In genomic region chr1:94832446-94832845, GRCh38 we compare ENCODE assay signal across 28 cellular contexts. TPM values are rescaled to one million over a fixed set of nuclear protein-coding genes. Genes with fewer than 3 reads are reported as not detected.
DNase-seq lines count a peak whose midpoint lies in the region; ATAC-seq and TF ChIP-seq lines count a peak whose summit lies in the region.
"Had no signal": no experiment of that assay in that cellular context is flagged by ENCODE, and none has a peak within 500 bp of the region (broad histone marks: within the 10 kb centered on the region; RNA-seq: fewer than 3 reads in every experiment).

No MANE protein-coding gene starts in this region.

- 76 to 79% methylated on average over 1 of the region's 1 CpG for WGBS in GM23248 (ENCODE audit: low coverage in 1 of 2, low lambda C conversion rate in 2 of 2, missing lambda C conversion rate in 2 of 2), 2 experiments

- H3K27me3 ChIP-seq in GM23248 (replicated peaks; ENCODE audit: insufficient read depth) (no peaks in the 10 kb centered on the region), vagina (no peaks in the 10 kb centered on the region)
- H3K27me3 ChIP-seq: foreskin keratinocyte, ovary had no signal

- no peaks in the 10 kb centered on the region for H3K9me2 ChIP-seq in GM23248 (ENCODE audit: insufficient read depth)

- DNase-seq in GM23248 (peak; percentile 56), NOMO-1 treated with DMSO at 0.1 percent for 48 hours (lab: John Stamatoyannopoulos, UW; ENCODE audit: unreplicated experiment) (peak; percentile 10), fibroblast of mammary gland (ENCODE audit: low read depth) (peak; percentile 69), stromal cell of bone marrow (ENCODE audit: low read depth) (peak; percentile 63), vagina (ENCODE audit: extremely low spot score in 2 of 2) (no peak)
- DNase-seq: activated CD4-positive, alpha-beta T cell treated with anti-CD3 and anti-CD28 coated beads, Interleukin-2, amount 10 ng/mL, durations not matched to agents 7 days and 5 days; activated gamma-delta T cell; activated naive CD8-positive, alpha-beta T cell treated with anti-CD3 and anti-CD28 coated beads, Interleukin-2, amount 10 ng/mL, durations not matched to agents 7 days and 5 days; activated T-cell treated with anti-CD3 and anti-CD28 coated beads, Interleukin-2, amount 50 U/mL, for 24 hours; foreskin keratinocyte; heart right ventricle; KG1; kidney glomerular epithelial cell; NCI-H1048; NCI-H1694 treated with DMSO at 0.1 percent for 48 hours; NCI-H2171; NCI-H510A; nephron progenitor cell; ovary; retina; SHP77 treated with DMSO at 0.1 percent for 48 hours; stimulated activated CD4-positive, alpha-beta T cell treated with anti-CD3 and anti-CD28 coated beads, Interleukin-2, amount 100 ng/mL, for 24 hours had no signal

- no peak for TF ChIP-seq CTCF in fibroblast of mammary gland (conservative IDR thresholded peaks at IDR 0.05; ENCODE audit: control insufficient read depth, insufficient read depth, low read depth, low read length)
- no peak for TF ChIP-seq CTCF in vagina (IDR thresholded peaks at IDR 0.05)

- no peak overlapping the region for H2AFZ ChIP-seq in GM23248

- no peaks in the 10 kb centered on the region for H3K9me3 ChIP-seq in GM23248 (ENCODE audit: low read depth)
- no peaks in the 10 kb centered on the region for H3K9me3 ChIP-seq in vagina
- H3K9me3 ChIP-seq: HAP-1, heart right ventricle, ovary had no signal

- H3K4me3 ChIP-seq in GM23248 (no peak overlapping the region), fibroblast of mammary gland (ENCODE audit: control insufficient read depth, low read depth, low read length) (no peak overlapping the region), vagina (no peak overlapping the region)
- H3K4me3 ChIP-seq: HAP-1, heart right ventricle, lung, ovary had no signal

- H4K20me1 ChIP-seq in GM23248 (ENCODE audit: insufficient read depth) = no peaks in the 10 kb centered on the region

- H3K4me2 ChIP-seq in GM23248 (ENCODE audit: unreplicated experiment) = no peak overlapping the region

- ATAC-seq in HG03095 (IDR thresholded peaks at IDR 0.05; ENCODE audit: unreplicated experiment) (no peak), HG02610 (IDR thresholded peaks at IDR 0.05; ENCODE audit: unreplicated experiment) (no peak)
- ATAC-seq: foreskin keratinocyte, heart right ventricle had no signal

- in situ Hi-C loops in GM23248 (cut with MboI) = no loop called here

- intact Hi-C loops in vagina (cut with DNase I) = no loop called here

- no peak for TF ChIP-seq POLR2A in vagina (IDR thresholded peaks at IDR 0.05)

- no peaks in the 10 kb centered on the region for H3K79me2 ChIP-seq in GM23248 (ENCODE audit: insufficient read depth)

- H3K4me1 ChIP-seq in GM23248 (ENCODE audit: insufficient read depth) (no peaks in the 10 kb centered on the region), vagina (no peaks in the 10 kb centered on the region)
- H3K4me1 ChIP-seq: HAP-1 had no signal

- H3K27ac ChIP-seq in GM23248 (no peak overlapping the region), vagina (no peak overlapping the region)
- H3K27ac ChIP-seq: foreskin keratinocyte, heart right ventricle, ovary, VCaP had no signal

- no peaks in the 10 kb centered on the region for H3F3A ChIP-seq in GM23248 (ENCODE audit: insufficient read depth)

- no peak overlapping the region for H3K9ac ChIP-seq in GM23248

- H3K36me3 ChIP-seq in GM23248 (ENCODE audit: low read depth) (no peaks in the 10 kb centered on the region), vagina (no peaks in the 10 kb centered on the region)
- H3K36me3 ChIP-seq: HAP-1, ovary had no signal

RNA-seq across cellular contexts. Expression of gene SLC44A3, which starts 12.3 kb away (rescaled TPM):
- total RNA-seq in GM23248 (2014; rRNA removed; shearing (Covaris generic)) = 1.6 and 3.3 TPM in 2 replicates
- polyA plus RNA-seq in GM23248 (2016; fragmentation: Nextera tagmentation; extraction: Ambion mirVana) = 2.0 and 2.1 TPM in 2 replicates
- 6.6 TPM for total RNA-seq in vagina
- polyA plus RNA-seq: CD14-positive monocyte had no signal

Comparison
In these comparisons a context has a peak if more than half of its experiments do, and no peak if none do; other contexts are left out.
1. DNase-seq: peak in GM23248 (single experiment), NOMO-1 treated with DMSO at 0.1 percent for 48 hours (single experiment), fibroblast of mammary gland (single experiment) and stromal cell of bone marrow (single experiment); none in vagina (0 of 2).